In the genomic region with DNA sequence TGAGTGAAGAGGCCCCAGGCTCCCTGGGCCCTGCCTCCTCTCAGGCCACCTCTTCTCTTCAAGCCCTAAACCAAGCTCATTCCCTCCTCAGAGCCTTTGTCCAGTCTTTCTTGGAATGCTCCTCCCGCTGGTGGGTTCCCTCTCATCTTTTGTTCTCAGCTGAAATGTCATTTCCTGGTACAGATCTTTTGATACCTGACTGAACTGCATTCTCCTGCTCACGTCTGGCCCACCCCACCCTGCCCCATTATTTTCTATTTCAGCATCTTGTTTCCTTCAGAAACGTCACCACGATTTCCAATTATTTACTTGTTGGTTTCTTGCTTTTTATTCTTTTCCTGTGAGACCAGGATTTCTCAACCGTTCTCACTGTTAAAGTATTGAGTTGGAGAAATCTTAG, we compare ENCODE assay signal across 12 cellular contexts. TPM values are rescaled to one million over a fixed set of nuclear protein-coding genes. Genes with fewer than 3 reads are reported as not detected.
DNase-seq lines count a peak whose midpoint lies in the region; ATAC-seq and TF ChIP-seq lines count a peak whose summit lies in the region.
"Had no signal": no experiment of that assay in that cellular context is flagged by ENCODE, and none has a peak within 500 bp of the region (broad histone marks: within the 10 kb centered on the region; RNA-seq: fewer than 3 reads in every experiment).

No MANE protein-coding gene starts in this region.

- no peaks in the 10 kb centered on the region for H3K36me3 Mint-ChIP-seq in T-helper 2 cell treated with Interferon-gamma antibody and Interleukin-4, amounts not matched to agents 5 μg/mL and 100 μg/mL, for 36 hours (ENCODE audit: low read depth)
- peaks cover 97% of the 10 kb centered on the region for H3K36me3 Mint-ChIP-seq in Calu3 (ENCODE audit: insufficient read depth, unreplicated experiment)
- H3K36me3 Mint-ChIP-seq in activated T-helper 17 cell treated with anti-CD3 and anti-CD28 coated beads, Interleukin-2, amount 50 U/mL, for 72 hours (ENCODE audit: low read depth) = no peaks in the 10 kb centered on the region
- H3K36me3 Mint-ChIP-seq: CD4-positive, alpha-beta memory T cell had no signal

- TF ChIP-seq CTCF in Calu3 (IDR thresholded peaks at IDR 0.05; ENCODE audit: unreplicated experiment) = no peak

- no peak for ATAC-seq in activated T-helper 17 cell treated with anti-CD3 and anti-CD28 coated beads, Interleukin-2, amount 50 U/mL, for 72 hours (replicated peaks)
- ATAC-seq in HG03520 (IDR thresholded peaks at IDR 0.05; ENCODE audit: unreplicated experiment) = no peak

- peaks cover 10% of the 10 kb centered on the region for H3K4me1 Mint-ChIP-seq in T-helper 2 cell treated with Interferon-gamma antibody and Interleukin-4, amounts not matched to agents 5 μg/mL and 100 μg/mL, for 36 hours (ENCODE audit: low read depth)
- H3K4me1 Mint-ChIP-seq in Calu3 (ENCODE audit: low read depth, unreplicated experiment) = peaks cover 7% of the 10 kb centered on the region
- peaks cover 4% of the 10 kb centered on the region for H3K4me1 Mint-ChIP-seq in activated T-helper 17 cell treated with anti-CD3 and anti-CD28 coated beads, Interleukin-2, amount 50 U/mL, for 72 hours

- BruUV-seq in Calu3 (replicated peaks; lab: Mats Ljungman, UMichigan) = no TSS peak

- no peaks in the 10 kb centered on the region for H3K27me3 Mint-ChIP-seq in T-helper 2 cell treated with Interferon-gamma antibody and Interleukin-4, amounts not matched to agents 5 μg/mL and 100 μg/mL, for 36 hours (ENCODE audit: low read depth)
- H3K27me3 Mint-ChIP-seq in Calu3 (ENCODE audit: unreplicated experiment) = no peaks in the 10 kb centered on the region
- H3K27me3 Mint-ChIP-seq in activated T-helper 17 cell treated with anti-CD3 and anti-CD28 coated beads, Interleukin-2, amount 50 U/mL, for 72 hours = no peaks in the 10 kb centered on the region
- H3K27me3 Mint-ChIP-seq: CD4-positive, alpha-beta memory T cell had no signal

- H3K4me3 Mint-ChIP-seq in T-helper 2 cell treated with Interferon-gamma antibody and Interleukin-4, amounts not matched to agents 5 μg/mL and 100 μg/mL, for 36 hours = no peak overlapping the region
- H3K4me3 Mint-ChIP-seq in Calu3 (ENCODE audit: low read depth, unreplicated experiment) = no peak overlapping the region
- H3K4me3 Mint-ChIP-seq in activated T-helper 17 cell treated with anti-CD3 and anti-CD28 coated beads, Interleukin-2, amount 50 U/mL, for 72 hours = no peak overlapping the region
- H3K4me3 Mint-ChIP-seq: CD4-positive, alpha-beta memory T cell; H9 had no signal

- H3K27ac Mint-ChIP-seq in T-helper 2 cell treated with Interferon-gamma antibody and Interleukin-4, amounts not matched to agents 5 μg/mL and 100 μg/mL, for 36 hours = peak overlapping the region; percentile 26
- H3K27ac Mint-ChIP-seq in Calu3 (ENCODE audit: unreplicated experiment) = peak overlapping the region; percentile 11
- peak overlapping the region; percentile 23 for H3K27ac Mint-ChIP-seq in activated T-helper 17 cell treated with anti-CD3 and anti-CD28 coated beads, Interleukin-2, amount 50 U/mL, for 72 hours

- CTCF ChIA-PET in Calu3 (lab: Charles Lee) = no interaction called here

- intact Hi-C loops in Calu3 (cut with micrococcal nuclease; ENCODE audit: unreplicated experiment) = no loop called here

- H3K9me3 Mint-ChIP-seq in T-helper 2 cell treated with Interferon-gamma antibody and Interleukin-4, amounts not matched to agents 5 μg/mL and 100 μg/mL, for 36 hours = no peaks in the 10 kb centered on the region
- H3K9me3 Mint-ChIP-seq in Calu3 (ENCODE audit: low read depth, unreplicated experiment) = no peaks in the 10 kb centered on the region
- no peaks in the 10 kb centered on the region for H3K9me3 Mint-ChIP-seq in activated T-helper 17 cell treated with anti-CD3 and anti-CD28 coated beads, Interleukin-2, amount 50 U/mL, for 72 hours
- H3K9me3 Mint-ChIP-seq: CD4-positive, alpha-beta memory T cell; H9 had no signal

- DNase-seq in T-helper 2 cell treated with Interferon-gamma antibody and Interleukin-4, amounts not matched to agents 5 μg/mL and 100 μg/mL, for 36 hours (ENCODE audit: low spot score) = no peak
- no peak for DNase-seq in T-helper 2 cell
- DNase-seq in Calu3 = no peak
- no peak for DNase-seq in DMS153 (lab: John Stamatoyannopoulos, UW)
- DNase-seq in NCI-H146 (lab: John Stamatoyannopoulos, UW) = no peak
- DNase-seq: 8988T; CD4-positive, alpha-beta memory T cell; DMS 273 treated with DMSO at 0.1 percent for 48 hours; H9 had no signal

RNA-seq across cellular contexts. Expression of a gene that starts 16.4 kb away (rescaled TPM):
- 331 and 333 TPM in 2 replicates for total RNA-seq in Calu3 (2022)
- total RNA-seq in activated T-helper 17 cell treated with anti-CD3 and anti-CD28 coated beads, Interleukin-2, amount 50 U/mL, for 72 hours = 10 to 100 TPM in 1 of 2 donors, 1 to 10 TPM in 1; 7.2 to 11.9 TPM

RNA-seq across cellular contexts. Expression of a gene that starts 39.4 kb away (rescaled TPM):
- total RNA-seq in Calu3 (2022) = 2.4 and 4.0 TPM in 2 replicates
- 10 to 100 TPM; 16.1 to 17.1 TPM for total RNA-seq in activated T-helper 17 cell treated with anti-CD3 and anti-CD28 coated beads, Interleukin-2, amount 50 U/mL, for 72 hours
- total RNA-seq: HT1080 had no signal

RNA-seq across cellular contexts. Expression of a gene that starts 52.3 kb away (rescaled TPM):
- total RNA-seq in Calu3 (2022) = not detected in 2 replicates
- under 1 TPM in 1 of 2 donors, not detected in 1; 0.21 TPM for total RNA-seq in activated T-helper 17 cell treated with anti-CD3 and anti-CD28 coated beads, Interleukin-2, amount 50 U/mL, for 72 hours
- total RNA-seq: CD4-positive, alpha-beta memory T cell; HT1080 had no signal

Comparison
In these comparisons a context has a peak if more than half of its experiments do, and no peak if none do; other contexts are left out.
1. RNA of a gene that starts 16.4 kb away (total RNA-seq): 331 to 333 TPM in Calu3; 7.2 to 11.9 TPM in activated T-helper 17 cell treated with anti-CD3 and anti-CD28 coated beads, Interleukin-2, amount 50 U/mL, for 72 hours; every median in the first group is over 10 times any median in the second.
2. Peak in every context shown above with its lines, with median percentiles within 50 percentile points of each other: H3K27ac Mint-ChIP-seq.